In the genomic region with DNA sequence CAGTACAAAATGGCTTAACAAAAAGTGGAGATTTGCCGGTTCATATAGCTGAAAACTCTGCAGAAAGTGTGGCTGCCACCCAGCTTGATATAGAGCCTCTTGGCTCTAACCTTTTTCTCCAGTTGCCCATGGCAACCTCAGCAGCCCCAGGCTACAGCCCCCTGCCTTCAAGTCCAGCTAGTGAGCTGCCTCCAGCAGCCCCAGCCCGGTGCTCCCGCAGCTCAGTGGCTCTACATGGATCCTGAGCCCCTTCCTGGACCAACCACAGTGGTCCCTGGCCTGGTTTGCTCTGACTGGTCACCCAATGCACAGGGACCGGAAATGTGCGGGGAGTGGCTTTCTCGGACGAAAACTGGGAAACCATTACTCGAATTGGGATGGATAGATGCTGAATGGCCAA, we compare ENCODE assay signal across 14 cellular contexts. TPM values are rescaled to one million over a fixed set of nuclear protein-coding genes. Genes with fewer than 3 reads are reported as not detected.
DNase-seq lines count a peak whose midpoint lies in the region; ATAC-seq and TF ChIP-seq lines count a peak whose summit lies in the region.
"Had no signal": no experiment of that assay in that cellular context is flagged by ENCODE, and none has a peak within 500 bp of the region (broad histone marks: within the 10 kb centered on the region; RNA-seq: fewer than 3 reads in every experiment).

No MANE protein-coding gene starts in this region.

- H3K27me3 Mint-ChIP-seq in activated naive CD4-positive, alpha-beta T cell treated with anti-CD3 and anti-CD28 coated beads, Interleukin-2, amount 50 U/mL, for 24 hours: peaks cover 3% of the 10 kb centered on the region
- H3K27me3 Mint-ChIP-seq in WTC11 (ENCODE audit: low read depth): peaks cover 8% of the 10 kb centered on the region

- H3K4me3 Mint-ChIP-seq in activated naive CD4-positive, alpha-beta T cell treated with anti-CD3 and anti-CD28 coated beads, Interleukin-2, amount 50 U/mL, for 24 hours: no peak overlapping the region
- H3K4me3 Mint-ChIP-seq in WTC11: no peak overlapping the region
- H3K4me3 Mint-ChIP-seq: nephron progenitor cell had no signal

- no peak for TF ChIP-seq CTCF in WTC11 (IDR thresholded peaks at IDR 0.05)
- TF ChIP-seq CTCF in foreskin keratinocyte (conservative IDR thresholded peaks at IDR 0.05): no peak

- peak overlapping the region; percentile 96 for H3K27ac Mint-ChIP-seq in activated naive CD4-positive, alpha-beta T cell treated with anti-CD3 and anti-CD28 coated beads, Interleukin-2, amount 50 U/mL, for 24 hours
- H3K27ac Mint-ChIP-seq in WTC11: no peak overlapping the region

- peak overlapping the region; percentile 92 for H3K27ac ChIP-seq in foreskin keratinocyte

- H3K4me1 ChIP-seq in foreskin keratinocyte: peaks cover 21% of the 10 kb centered on the region
- H3K4me1 ChIP-seq: colonic mucosa had no signal

- H3K4me1 Mint-ChIP-seq in activated naive CD4-positive, alpha-beta T cell treated with anti-CD3 and anti-CD28 coated beads, Interleukin-2, amount 50 U/mL, for 24 hours: peaks cover 25% of the 10 kb centered on the region
- H3K4me1 Mint-ChIP-seq in WTC11: peaks cover 21% of the 10 kb centered on the region

- H3K36me3 Mint-ChIP-seq in activated naive CD4-positive, alpha-beta T cell treated with anti-CD3 and anti-CD28 coated beads, Interleukin-2, amount 50 U/mL, for 24 hours: no peaks in the 10 kb centered on the region
- no peaks in the 10 kb centered on the region for H3K36me3 Mint-ChIP-seq in WTC11

- CTCF ChIA-PET in WTC11 (lab: Charles Lee): interaction anchor here (0.7 to 2.1 kb wide), 8 partner anchors 13 to 137 kb away, joined by 3 to 15 read pairs (median 4); a partner anchor contains a TSS

- ATAC-seq in WTC11: peak; percentile 87
- no peak for ATAC-seq in foreskin keratinocyte
- no peak for ATAC-seq in GM18868 (IDR thresholded peaks at IDR 0.05; ENCODE audit: unreplicated experiment)
- no peak for ATAC-seq in HG02970 (IDR thresholded peaks at IDR 0.05; ENCODE audit: low FRiP score, unreplicated experiment)
- ATAC-seq in HG03135 (IDR thresholded peaks at IDR 0.05; ENCODE audit: unreplicated experiment): no peak

- POLR2A ChIA-PET in WTC11 (lab: Charles Lee): interaction anchor here (1.5 kb wide), 1 partner anchor 13 kb away, joined by 5 read pairs; a partner anchor contains a TSS

- no peaks in the 10 kb centered on the region for H3K9me3 Mint-ChIP-seq in activated naive CD4-positive, alpha-beta T cell treated with anti-CD3 and anti-CD28 coated beads, Interleukin-2, amount 50 U/mL, for 24 hours
- no peaks in the 10 kb centered on the region; the same call in 1 of the 2 replicates for H3K9me3 Mint-ChIP-seq in WTC11
- H3K9me3 Mint-ChIP-seq: nephron progenitor cell had no signal

- H3K27me3 ChIP-seq in foreskin keratinocyte: no peaks in the 10 kb centered on the region
- H3K27me3 ChIP-seq: BLaER1 treated with 17β-estradiol and CSF1 and Interleukin-3, amounts not matched to agents 10 nM and 100 nM; colonic mucosa had no signal

- no peak for DNase-seq in activated naive CD4-positive, alpha-beta T cell treated with Interleukin-2 at 50 U/mL for 16 hours
- DNase-seq in WTC11 (ENCODE audit: low spot score) (peak; percentile 46), foreskin keratinocyte (no peak), RPMI8226 (no peak)
- DNase-seq: activated CD4-positive, CD25-positive, alpha-beta regulatory T cell; kidney; nephron progenitor cell; SHP77 treated with DMSO at 0.1 percent for 48 hours had no signal

TF ChIP-seq in WTC11, 78 proteins besides CTCF, POLR2A, EP300 and RAD21:
- TF ChIP-seq MYBL2 (CRISPR knock-in tag; IDR thresholded peaks at IDR 0.05): no peak
- TF ChIP-seq, protein P1, sequence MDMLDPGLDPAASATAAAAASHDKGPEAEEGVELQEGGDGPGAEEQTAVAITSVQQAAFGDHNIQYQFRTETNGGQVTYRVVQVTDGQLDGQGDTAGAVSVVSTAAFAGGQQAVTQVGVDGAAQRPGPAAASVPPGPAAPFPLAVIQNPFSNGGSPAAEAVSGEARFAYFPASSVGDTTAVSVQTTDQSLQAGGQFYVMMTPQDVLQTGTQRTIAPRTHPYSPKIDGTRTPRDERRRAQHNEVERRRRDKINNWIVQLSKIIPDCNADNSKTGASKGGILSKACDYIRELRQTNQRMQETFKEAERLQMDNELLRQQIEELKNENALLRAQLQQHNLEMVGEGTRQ (CRISPR knock-in tag; IDR thresholded peaks at IDR 0.05): no peak
- TF ChIP-seq GRHL2 (CRISPR knock-in tag; IDR thresholded peaks at IDR 0.05; ENCODE audit: insufficient replicate concordance, severe bottlenecking): no peak
- TF ChIP-seq ATF1 (CRISPR knock-in tag; IDR thresholded peaks at IDR 0.05): no peak
- TF ChIP-seq, protein P2, sequence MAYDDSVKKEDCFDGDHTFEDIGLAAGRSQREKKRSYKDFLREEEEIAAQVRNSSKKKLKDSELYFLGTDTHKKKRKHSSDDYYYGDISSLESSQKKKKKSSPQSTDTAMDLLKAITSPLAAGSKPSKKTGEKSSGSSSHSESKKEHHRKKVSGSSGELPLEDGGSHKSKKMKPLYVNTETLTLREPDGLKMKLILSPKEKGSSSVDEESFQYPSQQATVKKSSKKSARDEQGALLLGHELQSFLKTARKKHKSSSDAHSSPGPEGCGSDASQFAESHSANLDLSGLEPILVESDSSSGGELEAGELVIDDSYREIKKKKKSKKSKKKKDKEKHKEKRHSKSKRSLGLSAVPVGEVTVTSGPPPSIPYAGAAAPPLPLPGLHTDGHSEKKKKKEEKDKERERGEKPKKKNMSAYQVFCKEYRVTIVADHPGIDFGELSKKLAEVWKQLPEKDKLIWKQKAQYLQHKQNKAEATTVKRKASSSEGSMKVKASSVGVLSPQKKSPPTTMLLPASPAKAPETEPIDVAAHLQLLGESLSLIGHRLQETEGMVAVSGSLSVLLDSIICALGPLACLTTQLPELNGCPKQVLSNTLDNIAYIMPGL (CRISPR knock-in tag; IDR thresholded peaks at IDR 0.05): no peak
- TF ChIP-seq, protein P3, sequence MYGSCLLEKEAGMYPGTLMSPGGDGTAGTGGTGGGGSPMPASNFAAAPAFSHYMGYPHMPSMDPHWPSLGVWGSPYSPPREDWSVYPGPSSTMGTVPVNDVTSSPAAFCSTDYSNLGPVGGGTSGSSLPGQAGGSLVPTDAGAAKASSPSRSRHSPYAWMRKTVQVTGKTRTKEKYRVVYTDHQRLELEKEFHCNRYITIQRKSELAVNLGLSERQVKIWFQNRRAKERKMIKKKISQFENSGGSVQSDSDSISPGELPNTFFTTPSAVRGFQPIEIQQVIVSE (CRISPR knock-in tag; IDR thresholded peaks at IDR 0.05; ENCODE audit: borderline replicate concordance): no peak
- TF ChIP-seq ZNF121 (CRISPR knock-in tag; IDR thresholded peaks at IDR 0.05): no peak
- TF ChIP-seq, protein P4, sequence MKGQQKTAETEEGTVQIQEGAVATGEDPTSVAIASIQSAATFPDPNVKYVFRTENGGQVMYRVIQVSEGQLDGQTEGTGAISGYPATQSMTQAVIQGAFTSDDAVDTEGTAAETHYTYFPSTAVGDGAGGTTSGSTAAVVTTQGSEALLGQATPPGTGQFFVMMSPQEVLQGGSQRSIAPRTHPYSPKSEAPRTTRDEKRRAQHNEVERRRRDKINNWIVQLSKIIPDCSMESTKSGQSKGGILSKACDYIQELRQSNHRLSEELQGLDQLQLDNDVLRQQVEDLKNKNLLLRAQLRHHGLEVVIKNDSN (CRISPR knock-in tag; IDR thresholded peaks at IDR 0.05): no peak
- TF ChIP-seq OVOL2 (CRISPR knock-in tag; IDR thresholded peaks at IDR 0.05; ENCODE audit: borderline replicate concordance): no peak
- TF ChIP-seq ZNF396 (CRISPR knock-in tag; IDR thresholded peaks at IDR 0.05; ENCODE audit: borderline replicate concordance): no peak
- TF ChIP-seq, protein P5, sequence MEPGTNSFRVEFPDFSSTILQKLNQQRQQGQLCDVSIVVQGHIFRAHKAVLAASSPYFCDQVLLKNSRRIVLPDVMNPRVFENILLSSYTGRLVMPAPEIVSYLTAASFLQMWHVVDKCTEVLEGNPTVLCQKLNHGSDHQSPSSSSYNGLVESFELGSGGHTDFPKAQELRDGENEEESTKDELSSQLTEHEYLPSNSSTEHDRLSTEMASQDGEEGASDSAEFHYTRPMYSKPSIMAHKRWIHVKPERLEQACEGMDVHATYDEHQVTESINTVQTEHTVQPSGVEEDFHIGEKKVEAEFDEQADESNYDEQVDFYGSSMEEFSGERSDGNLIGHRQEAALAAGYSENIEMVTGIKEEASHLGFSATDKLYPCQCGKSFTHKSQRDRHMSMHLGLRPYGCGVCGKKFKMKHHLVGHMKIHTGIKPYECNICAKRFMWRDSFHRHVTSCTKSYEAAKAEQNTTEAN (CRISPR knock-in tag; IDR thresholded peaks at IDR 0.05): no peak
- no peak for TF ChIP-seq NFATC4 (CRISPR knock-in tag; IDR thresholded peaks at IDR 0.05)
- TF ChIP-seq ZNF423 (CRISPR knock-in tag; IDR thresholded peaks at IDR 0.05): no peak
- no peak for TF ChIP-seq ZNF232 (CRISPR knock-in tag; IDR thresholded peaks at IDR 0.05)
- TF ChIP-seq, protein P6, sequence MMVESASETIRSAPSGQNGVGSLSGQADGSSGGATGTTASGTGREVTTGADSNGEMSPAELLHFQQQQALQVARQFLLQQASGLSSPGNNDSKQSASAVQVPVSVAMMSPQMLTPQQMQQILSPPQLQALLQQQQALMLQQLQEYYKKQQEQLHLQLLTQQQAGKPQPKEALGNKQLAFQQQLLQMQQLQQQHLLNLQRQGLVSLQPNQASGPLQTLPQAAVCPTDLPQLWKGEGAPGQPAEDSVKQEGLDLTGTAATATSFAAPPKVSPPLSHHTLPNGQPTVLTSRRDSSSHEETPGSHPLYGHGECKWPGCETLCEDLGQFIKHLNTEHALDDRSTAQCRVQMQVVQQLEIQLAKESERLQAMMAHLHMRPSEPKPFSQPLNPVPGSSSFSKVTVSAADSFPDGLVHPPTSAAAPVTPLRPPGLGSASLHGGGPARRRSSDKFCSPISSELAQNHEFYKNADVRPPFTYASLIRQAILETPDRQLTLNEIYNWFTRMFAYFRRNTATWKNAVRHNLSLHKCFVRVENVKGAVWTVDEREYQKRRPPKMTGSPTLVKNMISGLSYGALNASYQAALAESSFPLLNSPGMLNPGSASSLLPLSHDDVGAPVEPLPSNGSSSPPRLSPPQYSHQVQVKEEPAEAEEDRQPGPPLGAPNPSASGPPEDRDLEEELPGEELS (CRISPR knock-in tag; IDR thresholded peaks at IDR 0.05): no peak
- no peak for TF ChIP-seq TCF7 (CRISPR knock-in tag; IDR thresholded peaks at IDR 0.05; ENCODE audit: low read depth)
- no peak for TF ChIP-seq SMAD4 (CRISPR knock-in tag; IDR thresholded peaks at IDR 0.05)
- TF ChIP-seq, protein P7, sequence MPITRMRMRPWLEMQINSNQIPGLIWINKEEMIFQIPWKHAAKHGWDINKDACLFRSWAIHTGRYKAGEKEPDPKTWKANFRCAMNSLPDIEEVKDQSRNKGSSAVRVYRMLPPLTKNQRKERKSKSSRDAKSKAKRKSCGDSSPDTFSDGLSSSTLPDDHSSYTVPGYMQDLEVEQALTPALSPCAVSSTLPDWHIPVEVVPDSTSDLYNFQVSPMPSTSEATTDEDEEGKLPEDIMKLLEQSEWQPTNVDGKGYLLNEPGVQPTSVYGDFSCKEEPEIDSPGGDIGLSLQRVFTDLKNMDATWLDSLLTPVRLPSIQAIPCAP (CRISPR knock-in tag; IDR thresholded peaks at IDR 0.05): no peak

RNA-seq across cellular contexts. Expression of a gene that starts 13.3 kb away (rescaled TPM):
- 12.5 to 19.4 TPM (median 14.6 TPM) in 3 replicates for total RNA-seq in WTC11 (2021)
- total RNA-seq in foreskin keratinocyte: 3.3 and 5.4 TPM in 2 replicates
- polyA plus RNA-seq in foreskin keratinocyte: 3.3 and 4.8 TPM in 2 replicates
